In the genomic region with DNA sequence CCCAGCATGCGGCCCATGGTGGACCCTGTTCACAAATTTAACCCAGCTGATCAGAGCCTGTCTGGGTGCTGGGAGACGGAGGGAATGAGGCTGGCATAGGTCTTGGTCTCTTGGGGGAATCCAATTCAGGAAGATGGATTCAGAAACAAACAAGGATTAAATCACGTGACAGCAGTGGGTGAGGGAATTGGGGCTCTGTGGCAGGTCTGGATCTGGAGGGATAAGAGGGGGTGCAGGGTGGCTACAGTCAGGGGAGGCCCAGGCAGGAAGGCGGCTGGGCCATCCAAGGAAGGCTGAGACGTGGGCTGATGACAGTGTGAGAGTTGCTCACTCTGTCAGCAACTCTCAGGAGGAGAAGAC, we compare ENCODE assay signal across 18 cellular contexts.
DNase-seq lines count a peak whose midpoint lies in the region; ATAC-seq and TF ChIP-seq lines count a peak whose summit lies in the region.
"Had no signal": no experiment of that assay in that cellular context is flagged by ENCODE, and none has a peak within 500 bp of the region (broad histone marks: within the 10 kb centered on the region; RNA-seq: fewer than 3 reads in every experiment).

No MANE protein-coding gene starts in this region.

- H3K4me1 Mint-ChIP-seq in natural killer cell = no peaks in the 10 kb centered on the region
- H3K4me1 Mint-ChIP-seq in natural killer cell treated with Interleukin-12 subunit alpha and Interleukin-12 subunit beta and Interleukin-15 and Interleukin-18, amount 100 ng/mL, for 72 hours (ENCODE audit: low read depth in 2 of 2) = no peaks in the 10 kb centered on the region
- peaks cover 24% of the 10 kb centered on the region for H3K4me1 Mint-ChIP-seq in osteocyte (ENCODE audit: unreplicated experiment)
- H3K4me1 Mint-ChIP-seq in MCF 10A (ENCODE audit: insufficient read depth, unreplicated experiment) = no peaks in the 10 kb centered on the region

- no peak overlapping the region for H3K9ac ChIP-seq in SK-N-SH

- H3K36me3 ChIP-seq in hepatocyte (replicated peaks; ENCODE audit: insufficient read depth, low read depth) = no peaks in the 10 kb centered on the region
- H3K36me3 ChIP-seq in SK-N-SH (replicated peaks in 1 of 2; ENCODE audit: control insufficient read depth in 1 of 2, insufficient read depth in 2 of 2, low read length in 1 of 2) = no peaks in the 10 kb centered on the region
- H3K36me3 ChIP-seq: MG63 had no signal

- TF ChIP-seq CTCF in natural killer cell (IDR thresholded peaks at IDR 0.05) (no peak), hepatocyte (IDR thresholded peaks at IDR 0.05; ENCODE audit: poor library complexity) (no peak), osteocyte (IDR thresholded peaks at IDR 0.05) (no peak), SK-N-SH (IDR thresholded peaks at IDR 0.05) (no peak), MCF 10A (IDR thresholded peaks at IDR 0.05; ENCODE audit: unreplicated experiment) (no peak)

- WGBS in hepatocyte (ENCODE audit: low lambda C conversion rate, missing lambda C conversion rate) = 87% methylated on average over 5 of the region's 5 CpGs
- WGBS in SK-N-SH (ENCODE audit: low lambda C conversion rate) = 89% methylated on average over 5 of the region's 5 CpGs

- H3K4me3 Mint-ChIP-seq in natural killer cell = no peak overlapping the region
- H3K4me3 Mint-ChIP-seq in natural killer cell treated with Interleukin-12 subunit alpha and Interleukin-12 subunit beta and Interleukin-15 and Interleukin-18, amount 100 ng/mL, for 72 hours = no peak overlapping the region
- H3K4me3 Mint-ChIP-seq in osteocyte (ENCODE audit: unreplicated experiment) = peak overlapping the region; percentile 57
- no peak overlapping the region for H3K4me3 Mint-ChIP-seq in MCF 10A (ENCODE audit: unreplicated experiment)

- no peak overlapping the region for H2AFZ ChIP-seq in hepatocyte
- no peak overlapping the region for H2AFZ ChIP-seq in SK-N-SH (ENCODE audit: low read depth)

- H3K4me2 ChIP-seq in hepatocyte = no peak overlapping the region
- H3K4me2 ChIP-seq in SK-N-SH = no peak overlapping the region

- TF ChIP-seq EP300 in SK-N-SH (IDR thresholded peaks at IDR 0.05; ENCODE audit: borderline replicate concordance in 1 of 2, low read depth in 1 of 2, low read length in 1 of 2) = no peak

- no peak overlapping the region for H3K4me3 ChIP-seq in hepatocyte
- H3K4me3 ChIP-seq in SK-N-SH (ENCODE audit: low read depth in 2 of 2, low read length in 1 of 2) = no peak overlapping the region
- H3K4me3 ChIP-seq: MG63 had no signal

- TF ChIP-seq RAD21 in SK-N-SH (IDR thresholded peaks at IDR 0.05; ENCODE audit: low read length) = no peak

- H3K36me3 Mint-ChIP-seq in natural killer cell (no peaks in the 10 kb centered on the region), osteocyte (ENCODE audit: unreplicated experiment) (peaks cover 6% of the 10 kb centered on the region), MCF 10A (ENCODE audit: insufficient read depth, unreplicated experiment) (no peaks in the 10 kb centered on the region)
- H3K36me3 Mint-ChIP-seq in natural killer cell treated with Interleukin-12 subunit alpha and Interleukin-12 subunit beta and Interleukin-15 and Interleukin-18, amount 100 ng/mL, for 72 hours = no peaks in the 10 kb centered on the region

- H3K9me3 ChIP-seq in hepatocyte (ENCODE audit: low read depth) = peaks cover 4% of the 10 kb centered on the region
- H3K9me3 ChIP-seq in SK-N-SH = peaks cover 10% of the 10 kb centered on the region

- H3K9me2 ChIP-seq in hepatocyte (replicated peaks; ENCODE audit: insufficient read depth) (no peaks in the 10 kb centered on the region), SK-N-SH (0 out of 2 replicates have a peak, but pooled peaks cover 4% of the 10 kb centered on the region)

- POLR2A ChIA-PET in SK-N-SH (lab: Yijun Ruan, JAX) = no interaction called here
- POLR2A ChIA-PET in MCF 10A (lab: Yijun Ruan, JAX) = no interaction called here

- no peaks in the 10 kb centered on the region for H3K9me3 Mint-ChIP-seq in natural killer cell
- no peaks in the 10 kb centered on the region for H3K9me3 Mint-ChIP-seq in natural killer cell treated with Interleukin-12 subunit alpha and Interleukin-12 subunit beta and Interleukin-15 and Interleukin-18, amount 100 ng/mL, for 72 hours
- H3K9me3 Mint-ChIP-seq in osteocyte (ENCODE audit: unreplicated experiment) = peaks cover 17% of the 10 kb centered on the region
- no peaks in the 10 kb centered on the region for H3K9me3 Mint-ChIP-seq in MCF 10A (ENCODE audit: unreplicated experiment)

- CTCF ChIA-PET in SK-N-SH (lab: Yijun Ruan, JAX) (interaction anchor here (0.6 to 1.0 kb wide), 2 partner anchors 10 to 1026 kb away, joined by 3 read pairs; no protein-coding TSS in a partner anchor), MCF 10A (lab: Yijun Ruan, JAX) (no interaction called here)

- no peak for ATAC-seq in natural killer cell
- ATAC-seq in natural killer cell treated with Interleukin-12 subunit alpha and Interleukin-12 subunit beta and Interleukin-15 and Interleukin-18, amount 100 ng/mL, for 72 hours = no peak

- H3K79me2 ChIP-seq in hepatocyte = no peaks in the 10 kb centered on the region
- H3K79me2 ChIP-seq in SK-N-SH (ENCODE audit: insufficient read depth) = no peaks in the 10 kb centered on the region

- H4K20me1 ChIP-seq in hepatocyte (ENCODE audit: insufficient read depth, poor library complexity, severe bottlenecking) = no peaks in the 10 kb centered on the region
- H4K20me1 ChIP-seq in SK-N-SH (ENCODE audit: insufficient read depth) = no peaks in the 10 kb centered on the region

- DNase-seq in natural killer cell (peak; percentile 8), hepatocyte (ENCODE audit: low spot score) (no peak), osteocyte (ENCODE audit: extremely low spot score, unreplicated experiment) (peak; percentile 51), SK-N-SH (no peak), Kasumi-1 (lab: John Stamatoyannopoulos, UW) (no peak), MCF 10A (ENCODE audit: unreplicated experiment) (no peak)
- no peak for DNase-seq in natural killer cell treated with Interleukin-12 subunit alpha and Interleukin-12 subunit beta and Interleukin-15 and Interleukin-18, amount 100 ng/mL, for 72 hours (ENCODE audit: low spot score)
- DNase-seq: AML-193, DMS53, HCEC 1CT, KG1, MG63, NCI-H1417, NCI-H1930, NCI-H2171, NCI-H510A, SHP77 treated with DMSO at 0.1 percent for 48 hours had no signal

- no TSS peak for BruUV-seq in MCF 10A (replicated peaks; lab: Mats Ljungman, UMichigan)

- H3F3A ChIP-seq in SK-N-SH (replicated peaks; ENCODE audit: insufficient read depth) = peaks cover 19% of the 10 kb centered on the region

- H3K27me3 ChIP-seq in hepatocyte = no peaks in the 10 kb centered on the region
- no peaks in the 10 kb centered on the region for H3K27me3 ChIP-seq in SK-N-SH (ENCODE audit: insufficient read depth)

- H3K4me1 ChIP-seq in hepatocyte (ENCODE audit: insufficient read depth) = peaks cover 12% of the 10 kb centered on the region
- no peaks in the 10 kb centered on the region for H3K4me1 ChIP-seq in SK-N-SH (ENCODE audit: control insufficient read depth in 1 of 2, insufficient read depth in 2 of 2, low read depth in 1 of 2, low read length in 1 of 2)

- H3K27ac Mint-ChIP-seq in natural killer cell (no peak overlapping the region), osteocyte (ENCODE audit: unreplicated experiment) (peak overlapping the region; percentile 38), MCF 10A (ENCODE audit: low read depth, unreplicated experiment) (no peak overlapping the region)
- H3K27ac Mint-ChIP-seq in natural killer cell treated with Interleukin-12 subunit alpha and Interleukin-12 subunit beta and Interleukin-15 and Interleukin-18, amount 100 ng/mL, for 72 hours = no peak overlapping the region

- peak overlapping the region; percentile 14 for H3K27ac ChIP-seq in hepatocyte
- no peak overlapping the region for H3K27ac ChIP-seq in SK-N-SH (ENCODE audit: low read depth in 2 of 2, low read length in 1 of 2)
- H3K27ac ChIP-seq: HL-60 had no signal

- intact Hi-C loops in natural killer cell (cut with micrococcal nuclease) = no loop called here
- intact Hi-C loops in MCF 10A (cut with micrococcal nuclease) = no loop called here

- H3K27me3 Mint-ChIP-seq in natural killer cell (ENCODE audit: low read depth in 2 of 2) (peaks cover 21 to 41% of the 10 kb centered on the region in 2 donors), osteocyte (ENCODE audit: unreplicated experiment) (no peaks in the 10 kb centered on the region), MCF 10A (ENCODE audit: insufficient read depth, unreplicated experiment) (peaks cover 70% of the 10 kb centered on the region)
- peaks cover 28 to 38% of the 10 kb centered on the region in 2 donors for H3K27me3 Mint-ChIP-seq in natural killer cell treated with Interleukin-12 subunit alpha and Interleukin-12 subunit beta and Interleukin-15 and Interleukin-18, amount 100 ng/mL, for 72 hours

TF ChIP-seq in SK-N-SH, 30 proteins besides CTCF, POLR2A, EP300 and RAD21 (continues in another document):
- no peak for TF ChIP-seq MEF2A (IDR thresholded peaks at IDR 0.05; ENCODE audit: borderline replicate concordance, low read depth)
- TF ChIP-seq CHD2 (IDR thresholded peaks at IDR 0.05; ENCODE audit: low read length, partially characterized antibody) = no peak
- TF ChIP-seq USF2 (IDR thresholded peaks at IDR 0.05; ENCODE audit: borderline replicate concordance, low read depth, low read length) = no peak
- TF ChIP-seq YY1 (IDR thresholded peaks at IDR 0.05; ENCODE audit: low read depth) = no peak
- no peak for TF ChIP-seq EZH2phosphoT487 (IDR thresholded peaks at IDR 0.05; ENCODE audit: borderline replicate concordance, low read depth)
- TF ChIP-seq FOSL2 (IDR thresholded peaks at IDR 0.05; ENCODE audit: borderline replicate concordance, low read depth) = no peak
- TF ChIP-seq MXI1 (IDR thresholded peaks at IDR 0.05; ENCODE audit: low read depth, low read length) = no peak
- TF ChIP-seq ELF1 (IDR thresholded peaks at IDR 0.05) = no peak
- no peak for TF ChIP-seq RFX5 (IDR thresholded peaks at IDR 0.05; ENCODE audit: low read length)

Comparison
In these comparisons a context has a peak if more than half of its experiments do, and no peak if none do; other contexts are left out.
1. DNase-seq: peak in natural killer cell (single experiment) and osteocyte (single experiment); none in natural killer cell treated with Interleukin-12 subunit alpha and Interleukin-12 subunit beta and Interleukin-15 and Interleukin-18, amount 100 ng/mL, for 72 hours (single experiment), hepatocyte (single experiment), SK-N-SH (single experiment), Kasumi-1 (0 of 2) and MCF 10A (single experiment).